In genomic region chrX:41445171-41445570, GRCh38 we compare ENCODE assay signal across 24 cellular contexts. TPM values are rescaled to one million over a fixed set of nuclear protein-coding genes. Genes with fewer than 3 reads are reported as not detected.
DNase-seq lines count a peak whose midpoint lies in the region; TF ChIP-seq lines count a peak whose summit lies in the region.
"Had no signal": no experiment of that assay in that cellular context is flagged by ENCODE, and none has a peak within 500 bp of the region (broad histone marks: within the 10 kb centered on the region; RNA-seq: fewer than 3 reads in every experiment).

No MANE protein-coding gene starts in this region.

- H2BK120ac ChIP-seq in trophoblast cell (ENCODE audit: insufficient read depth, low read length, poor library complexity), result no peak overlapping the region

- H4K8ac ChIP-seq in trophoblast cell (ENCODE audit: low read depth, low read length), result no peak overlapping the region

- H3K23ac ChIP-seq in trophoblast cell (ENCODE audit: low read length), result no peak overlapping the region

- no peak overlapping the region for H4K12ac ChIP-seq in trophoblast cell (ENCODE audit: low read depth, low read length)

- H3K9ac ChIP-seq in trophoblast cell (ENCODE audit: low read length), result no peak overlapping the region

- no peak overlapping the region for H2BK12ac ChIP-seq in trophoblast cell (ENCODE audit: low read length)

- H3K14ac ChIP-seq in trophoblast cell (ENCODE audit: low read length), result no peak overlapping the region

- peak overlapping the region; percentile 11 for H4K91ac ChIP-seq in trophoblast cell (ENCODE audit: low read depth, low read length)

- no peaks in the 10 kb centered on the region for H3K9me3 ChIP-seq in trophoblast cell (ENCODE audit: insufficient read depth, low read depth, low read length)
- H3K9me3 ChIP-seq: ascending aorta, neutrophil, thoracic aorta had no signal

- H3K27ac ChIP-seq in trophoblast cell (ENCODE audit: low read depth, low read length), result no peak overlapping the region
- H3K27ac ChIP-seq: ascending aorta, neutrophil, thoracic aorta had no signal

- H3K4me2 ChIP-seq in trophoblast cell (ENCODE audit: low read length), result no peak overlapping the region

- H3K4me1 ChIP-seq in trophoblast cell (ENCODE audit: control insufficient read depth in 1 of 2, insufficient read depth in 2 of 2, low read length in 2 of 2), result peaks cover 11 to 14% of the 10 kb centered on the region in 2 experiments

- H2AK5ac ChIP-seq in trophoblast cell (ENCODE audit: low read length), result no peak overlapping the region

- no peaks in the 10 kb centered on the region for H3K36me3 ChIP-seq in trophoblast cell (ENCODE audit: control insufficient read depth in 1 of 2, insufficient read depth in 2 of 2, low read length in 2 of 2)
- H3K36me3 ChIP-seq: ascending aorta, neutrophil, thoracic aorta had no signal

- peak overlapping the region; percentile 26 for H3K4me3 ChIP-seq in GM12875 (ENCODE audit: low read depth, low read length)
- no peak overlapping the region for H3K4me3 ChIP-seq in trophoblast cell (ENCODE audit: low read depth, low read length)
- H3K4me3 ChIP-seq: ascending aorta, thoracic aorta had no signal

- no peak overlapping the region for H3K4ac ChIP-seq in trophoblast cell (ENCODE audit: low read depth, low read length)

- no peak overlapping the region for H2BK5ac ChIP-seq in trophoblast cell (ENCODE audit: low read depth, low read length, poor library complexity)

- no peak overlapping the region for H3K18ac ChIP-seq in trophoblast cell (ENCODE audit: low read length)

- H3K79me1 ChIP-seq in trophoblast cell (ENCODE audit: low read length), result peaks cover 10% of the 10 kb centered on the region

- no peaks in the 10 kb centered on the region for H3K27me3 ChIP-seq in trophoblast cell (ENCODE audit: insufficient read depth, low read length)
- H3K27me3 ChIP-seq: ascending aorta, neutrophil had no signal

- peaks cover 3% of the 10 kb centered on the region for H3K79me2 ChIP-seq in trophoblast cell (ENCODE audit: control insufficient read depth, insufficient read depth, low read length, poor library complexity)

- DNase-seq in GM20000 (ENCODE audit: low spot score), result peak; percentile 26
- peak; percentile 49 for DNase-seq in NAMALWA (ENCODE audit: low spot score)
- DNase-seq in trophoblast cell, result no peak
- no peak for DNase-seq in HuH-7.5 (ENCODE audit: low spot score)
- no peak for DNase-seq in SHP77 (lab: John Stamatoyannopoulos, UW)
- DNase-seq in NCI-H1105 (lab: John Stamatoyannopoulos, UW), result no peak
- DNase-seq: activated CD4-positive, alpha-beta T cell treated with anti-CD3 and anti-CD28 coated beads for 4 hours; activated naive CD4-positive, alpha-beta T cell treated with anti-CD3 and anti-CD28 coated beads, Interleukin-2, amount 10 ng/mL, durations not matched to agents 7 days and 5 days; activated T-cell treated with anti-CD3 and anti-CD28 coated beads, Interleukin-2, amount 50 U/mL, for 72 hours; central memory CD4-positive, alpha-beta T cell; dermis blood vessel endothelial cell; glutamatergic neuron; Karpas-422; mammary epithelial cell; MV-4-11; NCI-H1930; NCI-H446; small intestine; stimulated activated naive CD4-positive, alpha-beta T cell; T-helper 17 cell had no signal

- no peak overlapping the region for H2AFZ ChIP-seq in trophoblast cell (ENCODE audit: insufficient read depth, low read length, poor library complexity)

- no CpG with 5 or more reads among the region's 7 CpGs for WGBS in trophoblast cell (ENCODE audit: extremely low coverage, insufficient coverage, insufficient read length)

- no peak for TF ChIP-seq CTCF in GM12875 (IDR thresholded peaks at IDR 0.05; ENCODE audit: borderline replicate concordance, insufficient read depth, low read depth, low read length)
- TF ChIP-seq CTCF in GM20000 (IDR thresholded peaks at IDR 0.05; ENCODE audit: extremely low read depth, missing control alignments), result no peak

RNA-seq across cellular contexts. Expression of gene NYX, which starts 2.0 kb away (rescaled TPM):
- polyA plus RNA-seq in trophoblast cell (2013), result 0.04 TPM in 1 of 2 replicates, not detected in the other
- polyA plus RNA-seq: mammary epithelial cell had no signal

Comparison
In these comparisons a context has a peak if more than half of its experiments do, and no peak if none do; other contexts are left out.
1. DNase-seq: peak in GM20000 (single experiment) and NAMALWA (single experiment); none in trophoblast cell (0 of 2), HuH-7.5 (single experiment), SHP77 (0 of 2) and NCI-H1105 (single experiment).